ENCODE assay signal across 8 cellular contexts in genomic region chr22:36355362-36355761, GRCh38. TPM values are rescaled to one million over a fixed set of nuclear protein-coding genes. Genes with fewer than 3 reads are reported as not detected.
DNase-seq lines count a peak whose midpoint lies in the region; ATAC-seq and TF ChIP-seq lines count a peak whose summit lies in the region.

No MANE protein-coding gene starts in this region.

- no peak for ATAC-seq in CD4-positive, CD25-positive, alpha-beta regulatory T cell (ENCODE audit: low read depth in 2 of 2)
- ATAC-seq in Panc1 (no peak), GM19035 (IDR thresholded peaks at IDR 0.05; ENCODE audit: unreplicated experiment) (no peak)

- H3K27me3 Mint-ChIP-seq in CD4-positive, CD25-positive, alpha-beta regulatory T cell = no peaks in the 10 kb centered on the region
- H3K27me3 Mint-ChIP-seq in neural crest cell (ENCODE audit: low read depth) = no peaks in the 10 kb centered on the region

- POLR2A ChIA-PET in Panc1 (lab: Charles Lee) = interaction anchor here (1.1 kb wide), 1 partner anchor 22 kb away, joined by 4 read pairs; no protein-coding TSS in a partner anchor

- H3K9me3 Mint-ChIP-seq in CD4-positive, CD25-positive, alpha-beta regulatory T cell = no peaks in the 10 kb centered on the region
- no peaks in the 10 kb centered on the region for H3K9me3 Mint-ChIP-seq in neural crest cell

- peaks cover 18% of the 10 kb centered on the region for H3K36me3 Mint-ChIP-seq in CD4-positive, CD25-positive, alpha-beta regulatory T cell
- no peaks in the 10 kb centered on the region for H3K36me3 Mint-ChIP-seq in neural crest cell (ENCODE audit: low read depth)

- H3K27me3 ChIP-seq in CD4-positive, CD25-positive, alpha-beta regulatory T cell (ENCODE audit: control insufficient read depth, insufficient read depth, low read length) = no peaks in the 10 kb centered on the region
- H3K27me3 ChIP-seq in Panc1 (ENCODE audit: control insufficient read depth, insufficient read depth, low read length) (no peaks in the 10 kb centered on the region), dorsolateral prefrontal cortex (no peaks in the 10 kb centered on the region)

- H3K4me3 Mint-ChIP-seq in CD4-positive, CD25-positive, alpha-beta regulatory T cell = peak overlapping the region; percentile 72 to 92 (median 82)
- no peak overlapping the region for H3K4me3 Mint-ChIP-seq in neural crest cell

- H3K27ac Mint-ChIP-seq in CD4-positive, CD25-positive, alpha-beta regulatory T cell = peak overlapping the region; percentile 72 to 97 (median 90)
- peak overlapping the region; percentile 60 for H3K27ac Mint-ChIP-seq in neural crest cell (ENCODE audit: unreplicated experiment)

- H3K4me3 ChIP-seq in CD4-positive, CD25-positive, alpha-beta regulatory T cell (ENCODE audit: low read depth, low read length) = peak overlapping the region; percentile 80
- H3K4me3 ChIP-seq in Panc1 (ENCODE audit: low read depth in 2 of 2, low read length in 2 of 2) = peak overlapping the region in 1 of 2 experiments; percentile 24; a peak in 2 of 4 replicates
- peak overlapping the region in 18 of 59 donors; percentile 7 to 44 (median 18) for H3K4me3 ChIP-seq in dorsolateral prefrontal cortex

- H3K27ac ChIP-seq in CD4-positive, CD25-positive, alpha-beta regulatory T cell (ENCODE audit: insufficient read depth, low read length, poor library complexity, severe bottlenecking) = peak overlapping the region; percentile 80
- H3K27ac ChIP-seq in Panc1 (ENCODE audit: low read length) = peak overlapping the region; percentile 99
- H3K27ac ChIP-seq in dorsolateral prefrontal cortex = peak overlapping the region in 58 of 59 donors; percentile 5 to 93 (median 78)

- peaks cover 99% of the 10 kb centered on the region for H3K4me1 ChIP-seq in CD4-positive, CD25-positive, alpha-beta regulatory T cell (ENCODE audit: control insufficient read depth, insufficient read depth, low read length, poor library complexity, severe bottlenecking)
- peaks cover 88% of the 10 kb centered on the region for H3K4me1 ChIP-seq in Panc1 (ENCODE audit: control insufficient read depth, insufficient read depth, low read length)

- no TSS peak for BruUV-seq in Panc1 (replicated peaks; lab: Mats Ljungman, UMichigan)

- intact Hi-C loops in Panc1 (cut with micrococcal nuclease; ENCODE audit: unreplicated experiment) = no loop called here
- intact Hi-C loops in dorsolateral prefrontal cortex (cut with DNase I) = no loop called here

- TF ChIP-seq CTCF in Panc1 (IDR thresholded peaks at IDR 0.05) (no peak), dorsolateral prefrontal cortex (IDR thresholded peaks at IDR 0.05 in 54 of 56, conservative IDR thresholded peaks at IDR 0.05 in 2 of 56; ENCODE audit: low read depth in 1 of 56, partially characterized antibody in 56 of 56) (no peak), neural crest cell (conservative IDR thresholded peaks at IDR 0.05) (no peak)

- in situ Hi-C loops in Panc1 (cut with HindIII; ENCODE audit: low pct_unique_long_range_greater_than_20kb, low sequenced_read_pairs) = no loop called here

- H3K9me3 ChIP-seq in CD4-positive, CD25-positive, alpha-beta regulatory T cell (ENCODE audit: control insufficient read depth in 2 of 2, low read length in 2 of 2) = no peaks in the 10 kb centered on the region
- H3K9me3 ChIP-seq in Panc1 (ENCODE audit: control insufficient read depth, insufficient read depth, low read depth, low read length) = no peaks in the 10 kb centered on the region

- H3K36me3 ChIP-seq in CD4-positive, CD25-positive, alpha-beta regulatory T cell (ENCODE audit: control insufficient read depth, insufficient read depth, low read length) = peaks cover 8% of the 10 kb centered on the region
- H3K36me3 ChIP-seq in Panc1 (ENCODE audit: control insufficient read depth, insufficient read depth, low read length) = no peaks in the 10 kb centered on the region

- peaks cover 22 to 99% (median 75%) of the 10 kb centered on the region in 4 donors for H3K4me1 Mint-ChIP-seq in CD4-positive, CD25-positive, alpha-beta regulatory T cell
- peaks cover 68% of the 10 kb centered on the region for H3K4me1 Mint-ChIP-seq in neural crest cell

- DNase-seq in CD4-positive, CD25-positive, alpha-beta regulatory T cell = no peak
- DNase-seq in Panc1 (ENCODE audit: low read depth, low spot score) = no peak
- DNase-seq in dorsolateral prefrontal cortex = no peak
- DNase-seq in neural crest cell (ENCODE audit: low read depth, low spot score) = no peak
- DNase-seq in RKO (ENCODE audit: low spot score) = no peak
- DNase-seq in activated CD4-positive, CD25-positive, alpha-beta regulatory T cell (lab: John Stamatoyannopoulos, UW) = no peak
- no peak for DNase-seq in NOMO-1 treated with dmso at 0.1 percent for 144 hours (lab: John Stamatoyannopoulos, UW; ENCODE audit: unreplicated experiment)

- CTCF ChIA-PET in Panc1 (lab: Charles Lee) = interaction anchor here (0.6 kb wide), 1 partner anchor 1807 kb away, joined by 3 read pairs; no protein-coding TSS in a partner anchor

RNA-seq across cellular contexts. Expression of gene MYH9, which starts 32.4 kb away (rescaled TPM):
- total RNA-seq in CD4-positive, CD25-positive, alpha-beta regulatory T cell = 1,341 TPM
- 10 to 100 TPM; 80.0 to 98.9 (median 93.4) TPM for polyA plus RNA-seq in CD4-positive, CD25-positive, alpha-beta regulatory T cell
- 788 TPM for total RNA-seq in Panc1 (2021; ENCODE audit: unreplicated experiment)
- polyA plus RNA-seq in Panc1 (2012; ENCODE audit: insufficient read length) = 1,068 TPM
- 100 to 1,000 TPM in 119 of 120 experiments, 10 to 100 TPM in 1; 95.7 to 282 (median 162) TPM for total RNA-seq in dorsolateral prefrontal cortex
- 160 and 171 TPM in 2 replicates for total RNA-seq in neural crest cell
